Comparison of ENCODE assay signal across 8 cellular contexts in genomic region chr3:88059380-88060160, GRCh38. TPM values are rescaled to one million over a fixed set of nuclear protein-coding genes. Genes with fewer than 3 reads are reported as not detected.
DNase-seq lines count a peak whose midpoint lies in the region; ATAC-seq and TF ChIP-seq lines count a peak whose summit lies in the region.

No MANE protein-coding gene starts in this region.

- no TSS peak for BruUV-seq in A673 (replicated peaks; lab: Mats Ljungman, UMichigan)

- no peaks in the 10 kb centered on the region for H3K9me3 Mint-ChIP-seq in natural killer cell treated with Interleukin-12 subunit alpha and Interleukin-12 subunit beta and Interleukin-15 and Interleukin-18, amount 100 ng/mL, for 72 hours

- ATAC-seq in GM18498 (IDR thresholded peaks at IDR 0.05; ENCODE audit: unreplicated experiment), result peak; percentile 9
- ATAC-seq in HG02970 (IDR thresholded peaks at IDR 0.05; ENCODE audit: low FRiP score, unreplicated experiment), result peak; percentile 11
- ATAC-seq in T-helper 17 cell, result no peak
- ATAC-seq in esophagus mucosa, result peak; percentile 9
- ATAC-seq in natural killer cell treated with Interleukin-12 subunit alpha and Interleukin-12 subunit beta and Interleukin-15 and Interleukin-18, amount 100 ng/mL, for 72 hours, result no peak

- H3K27ac Mint-ChIP-seq in T-helper 17 cell, result peak overlapping the region; percentile 98
- peak overlapping the region; percentile 92 to 93 for H3K27ac Mint-ChIP-seq in natural killer cell treated with Interleukin-12 subunit alpha and Interleukin-12 subunit beta and Interleukin-15 and Interleukin-18, amount 100 ng/mL, for 72 hours

- no peak for TF ChIP-seq CTCF in A673 (conservative IDR thresholded peaks at IDR 0.05; ENCODE audit: low read depth, low read length)

- H3K36me3 Mint-ChIP-seq in T-helper 17 cell (ENCODE audit: low read depth), result peaks cover 11% of the 10 kb centered on the region
- peaks cover 33% of the 10 kb centered on the region for H3K36me3 Mint-ChIP-seq in natural killer cell treated with Interleukin-12 subunit alpha and Interleukin-12 subunit beta and Interleukin-15 and Interleukin-18, amount 100 ng/mL, for 72 hours

- H3K4me1 ChIP-seq in A673 (ENCODE audit: insufficient read depth, low read length, poor library complexity, severe bottlenecking), result peaks cover 35% of the 10 kb centered on the region

- intact Hi-C loops in A673 (cut with micrococcal nuclease; ENCODE audit: unreplicated experiment), result loop anchor here (5.0 kb wide), 1 partner anchor 47 kb away; no protein-coding TSS in a partner anchor

- H3K36me3 ChIP-seq in A673 (ENCODE audit: insufficient read depth, low read length, poor library complexity, severe bottlenecking), result peaks cover 33% of the 10 kb centered on the region

- H3K27me3 Mint-ChIP-seq in T-helper 17 cell, result no peaks in the 10 kb centered on the region
- no peaks in the 10 kb centered on the region for H3K27me3 Mint-ChIP-seq in natural killer cell treated with Interleukin-12 subunit alpha and Interleukin-12 subunit beta and Interleukin-15 and Interleukin-18, amount 100 ng/mL, for 72 hours

- DNase-seq in A673 (ENCODE audit: low spot score), result no peak
- DNase-seq in T-helper 17 cell, result no peak
- DNase-seq in natural killer cell treated with Interleukin-12 subunit alpha and Interleukin-12 subunit beta and Interleukin-15 and Interleukin-18, amount 100 ng/mL, for 72 hours (ENCODE audit: low spot score), result no peak
- DNase-seq in T-helper 9 cell, result no peak
- no peak for DNase-seq in 8988T

- peak overlapping the region; percentile 99 for H3K4me3 Mint-ChIP-seq in T-helper 17 cell
- peak overlapping the region; percentile 100 for H3K4me3 Mint-ChIP-seq in natural killer cell treated with Interleukin-12 subunit alpha and Interleukin-12 subunit beta and Interleukin-15 and Interleukin-18, amount 100 ng/mL, for 72 hours

- peak overlapping the region; percentile 94 for H3K4me3 ChIP-seq in A673 (ENCODE audit: low read depth, low read length, poor library complexity, severe bottlenecking)

- H3K27me3 ChIP-seq in A673 (replicated peaks; ENCODE audit: insufficient read depth, low read depth, low read length, poor library complexity), result no peaks in the 10 kb centered on the region

- CTCF ChIA-PET in A673 (lab: Charles Lee), result interaction anchor here (0.6 kb wide), 1 partner anchor 1069 kb away, joined by 10 read pairs; the partner anchor contains the start of gene VGLL3

- H3K9me3 ChIP-seq in A673 (ENCODE audit: low read depth, low read length, poor library complexity, severe bottlenecking), result no peaks in the 10 kb centered on the region
- no peaks in the 10 kb centered on the region for H3K9me3 ChIP-seq in T-helper 17 cell (ENCODE audit: control insufficient read depth, low read length, poor library complexity, severe bottlenecking)

- peak overlapping the region; percentile 92 for H3K27ac ChIP-seq in A673 (ENCODE audit: low read depth, low read length, poor library complexity, severe bottlenecking)

- POLR2A ChIA-PET in A673 (lab: Charles Lee; ENCODE audit: low non-redundant PET), result interaction anchor here (0.6 kb wide), 1 partner anchor 145 kb away, joined by 3 read pairs; no protein-coding TSS in a partner anchor

- H3K4me1 Mint-ChIP-seq in T-helper 17 cell, result peaks cover 39% of the 10 kb centered on the region
- peaks cover 46 to 58% of the 10 kb centered on the region in 2 donors for H3K4me1 Mint-ChIP-seq in natural killer cell treated with Interleukin-12 subunit alpha and Interleukin-12 subunit beta and Interleukin-15 and Interleukin-18, amount 100 ng/mL, for 72 hours (ENCODE audit: low read depth in 2 of 2)

RNA-seq across cellular contexts. Expression of gene ZNF654, which starts 0.5 kb away (rescaled TPM):
- total RNA-seq in A673 (2021) (21.9 and 25.0 TPM in 2 replicates), T-helper 17 cell (10 to 100 TPM; 12.6 to 16.1 TPM), esophagus mucosa (13.1 TPM)
- total RNA-seq in natural killer cell treated with Interleukin-12 subunit alpha and Interleukin-12 subunit beta and Interleukin-15 and Interleukin-18, amount 100 ng/mL, for 72 hours, result 10 to 100 TPM; 13.2 to 30.8 TPM

RNA-seq across cellular contexts. Expression of gene CGGBP1, which starts 0.8 kb away (rescaled TPM):
- total RNA-seq in A673 (2021) (113 and 120 TPM in 2 replicates), T-helper 17 cell (10 to 100 TPM; 73.8 to 95.8 TPM), esophagus mucosa (34.4 TPM)
- total RNA-seq in natural killer cell treated with Interleukin-12 subunit alpha and Interleukin-12 subunit beta and Interleukin-15 and Interleukin-18, amount 100 ng/mL, for 72 hours, result 10 to 100 TPM; 75.4 to 81.7 TPM

Comparison
In these comparisons a context has a peak if more than half of its experiments do, and no peak if none do; other contexts are left out.
1. ATAC-seq: peak in GM18498 (single experiment), HG02970 (single experiment) and esophagus mucosa (single experiment); none in T-helper 17 cell (single experiment) and natural killer cell treated with Interleukin-12 subunit alpha and Interleukin-12 subunit beta and Interleukin-15 and Interleukin-18, amount 100 ng/mL, for 72 hours (0 of 2).